In genomic region chr7:103113164-103113563, GRCh38 we compare ENCODE assay signal across 13 cellular contexts. TPM values are rescaled to one million over a fixed set of nuclear protein-coding genes. Genes with fewer than 3 reads are reported as not detected.
DNase-seq lines count a peak whose midpoint lies in the region; ATAC-seq, FAIRE-seq and TF ChIP-seq lines count a peak whose summit lies in the region.
"Had no signal": no experiment of that assay in that cellular context is flagged by ENCODE, and none has a peak within 500 bp of the region (broad histone marks: within the 10 kb centered on the region; RNA-seq: fewer than 3 reads in every experiment).

No MANE protein-coding gene starts in this region.

- H3K9me3 ChIP-seq in AG04450 (ENCODE audit: control insufficient read depth, insufficient read depth, low read length) (no peaks in the 10 kb centered on the region), HUES48 (ENCODE audit: control insufficient read depth, insufficient read depth, low read length) (no peaks in the 10 kb centered on the region), K562 (replicated peaks; ENCODE audit: control insufficient read depth, insufficient read depth, low read depth, low read length) (no peaks in the 10 kb centered on the region)
- H3K9me3 ChIP-seq in CD8-positive, alpha-beta T cell (ENCODE audit: low read length): no peaks in the 10 kb centered on the region
- H3K9me3 ChIP-seq: vagina had no signal

- CTCF ChIA-PET in AG04450 (lab: Charles Lee): no interaction called here
- CTCF ChIA-PET in K562 (lab: Yijun Ruan, JAX; ENCODE audit: low intra/inter-chr PET ratio): no interaction called here
- CTCF ChIA-PET in CD8-positive, alpha-beta T cell (lab: Charles Lee): interaction anchor here (0.7 kb wide), 1 partner anchor 119 kb away, joined by 5 read pairs; no protein-coding TSS in a partner anchor
- CTCF ChIA-PET in activated CD4-positive, alpha-beta memory T cell treated with anti-CD3 and anti-CD28 coated beads for 36 hours (lab: Charles Lee): no interaction called here

- no peaks in the 10 kb centered on the region for H4K20me1 ChIP-seq in K562 (replicated peaks; ENCODE audit: control insufficient read depth, insufficient read depth, low read length)

- FAIRE-seq in K562 (lab: Jason Lieb, UNC): no peak

- H3K4me1 ChIP-seq in HUES48 (ENCODE audit: control insufficient read depth, insufficient read depth, low read length): no peaks in the 10 kb centered on the region; the same call in 1 of the 2 replicates
- H3K4me1 ChIP-seq in K562 (replicated peaks in 1 of 2; ENCODE audit: control insufficient read depth in 2 of 2, insufficient read depth in 2 of 2, low read length in 2 of 2): no peaks in the 10 kb centered on the region
- no peaks in the 10 kb centered on the region for H3K4me1 ChIP-seq in CD8-positive, alpha-beta T cell (ENCODE audit: insufficient read depth, low read length)
- H3K4me1 ChIP-seq: vagina had no signal

- H3K9me3 Mint-ChIP-seq in CD8-positive, alpha-beta T cell: peaks cover 14% of the 10 kb centered on the region
- H3K9me3 Mint-ChIP-seq in activated CD4-positive, alpha-beta memory T cell treated with anti-CD3 and anti-CD28 coated beads for 36 hours: peaks cover 22% of the 10 kb centered on the region

- no peaks in the 10 kb centered on the region for H3K9me1 ChIP-seq in K562 (ENCODE audit: control insufficient read depth, insufficient read depth, low read length)

- peaks cover 10% of the 10 kb centered on the region for H3K4me1 Mint-ChIP-seq in CD8-positive, alpha-beta T cell (ENCODE audit: low read depth)
- peaks cover 7% of the 10 kb centered on the region for H3K4me1 Mint-ChIP-seq in activated CD4-positive, alpha-beta memory T cell treated with anti-CD3 and anti-CD28 coated beads for 36 hours (ENCODE audit: low read depth)

- no peak for TF ChIP-seq POLR2A in K562 (conservative IDR thresholded peaks at IDR 0.05)

- ATAC-seq in K562: no peak
- no peak for ATAC-seq in CD8-positive, alpha-beta T cell
- ATAC-seq: left colon had no signal

- no peaks in the 10 kb centered on the region for H3K79me2 ChIP-seq in K562 (ENCODE audit: control insufficient read depth, insufficient read depth, low read length)

- no peak for TF ChIP-seq EP300 in K562 (IDR thresholded peaks at IDR 0.05; ENCODE audit: low read length)

- peaks cover 71% of the 10 kb centered on the region for H3K36me3 Mint-ChIP-seq in CD8-positive, alpha-beta T cell
- peaks cover 50% of the 10 kb centered on the region for H3K36me3 Mint-ChIP-seq in activated CD4-positive, alpha-beta memory T cell treated with anti-CD3 and anti-CD28 coated beads for 36 hours

- POLR2A ChIA-PET in AG04450 (lab: Yijun Ruan, JAX): no interaction called here
- POLR2A ChIA-PET in K562 (lab: Yijun Ruan, JAX): no interaction called here
- POLR2A ChIA-PET in CD8-positive, alpha-beta T cell (lab: Charles Lee): no interaction called here
- POLR2A ChIA-PET in activated CD4-positive, alpha-beta memory T cell treated with anti-CD3 and anti-CD28 coated beads for 36 hours (lab: Charles Lee): no interaction called here

- no TSS peak for BruUV-seq in K562 (replicated peaks; lab: Mats Ljungman, UMichigan)

- no peak overlapping the region for H3K27ac Mint-ChIP-seq in CD8-positive, alpha-beta T cell
- H3K27ac Mint-ChIP-seq in activated CD4-positive, alpha-beta memory T cell treated with anti-CD3 and anti-CD28 coated beads for 36 hours: no peak overlapping the region

- WGBS in K562 (ENCODE audit: insufficient coverage, low coverage, missing lambda C conversion rate): 87% methylated on average over 2 of the region's 2 CpGs

- H3K27me3 ChIP-seq in AG04450 (ENCODE audit: control insufficient read depth, insufficient read depth, low read length) (no peaks in the 10 kb centered on the region), HUES48 (ENCODE audit: control insufficient read depth, insufficient read depth, low read length) (no peaks in the 10 kb centered on the region), K562 (ENCODE audit: control insufficient read depth in 2 of 2, insufficient read depth in 2 of 2, low read length in 2 of 2) (no peaks in the 10 kb centered on the region)
- H3K27me3 ChIP-seq in CD8-positive, alpha-beta T cell (ENCODE audit: insufficient read depth, low read length): no peaks in the 10 kb centered on the region
- H3K27me3 ChIP-seq: vagina had no signal

- no peaks in the 10 kb centered on the region for H3K27me3 Mint-ChIP-seq in CD8-positive, alpha-beta T cell (ENCODE audit: low read depth)
- H3K27me3 Mint-ChIP-seq in activated CD4-positive, alpha-beta memory T cell treated with anti-CD3 and anti-CD28 coated beads for 36 hours: no peaks in the 10 kb centered on the region

- H3K9ac ChIP-seq in HUES48 (ENCODE audit: low read depth, low read length): no peak overlapping the region
- no peak overlapping the region for H3K9ac ChIP-seq in K562 (ENCODE audit: insufficient read depth in 1 of 2, low read depth in 2 of 2, low read length in 2 of 2)

- DNase-seq in AG04450 (ENCODE audit: low read depth, low spot score): peak; percentile 59
- DNase-seq in K562 (ENCODE audit: extremely low read depth in 1 of 4, low spot score in 3 of 4): no peak
- peak; percentile 70 for DNase-seq in islet precursor cell
- DNase-seq in activated naive CD4-positive, alpha-beta T cell treated with anti-CD3 and anti-CD28 coated beads, Interleukin-2, amount 50 U/mL, for 16 hours: no peak
- no peak for DNase-seq in CD8-positive, alpha-beta T cell
- no peak for DNase-seq in cardiac septum (ENCODE audit: low spot score)
- no peak for DNase-seq in activated CD4-positive, alpha-beta memory T cell treated with anti-CD3 and anti-CD28 coated beads for 36 hours
- DNase-seq: C1 segment of cervical spinal cord, KG1, left colon, NCI-H774 had no signal

- H3K36me3 ChIP-seq in HUES48 (ENCODE audit: control insufficient read depth, insufficient read depth, low read length) (0 out of 2 replicates have a peak, but pooled peaks cover 7% of the 10 kb centered on the region), K562 (ENCODE audit: control insufficient read depth, insufficient read depth, low read length) (peaks cover 20% of the 10 kb centered on the region)
- H3K36me3 ChIP-seq in CD8-positive, alpha-beta T cell (ENCODE audit: insufficient read depth, low read length): no peaks in the 10 kb centered on the region
- H3K36me3 ChIP-seq: vagina had no signal

- H3K4me3 Mint-ChIP-seq in CD8-positive, alpha-beta T cell: no peak overlapping the region
- H3K4me3 Mint-ChIP-seq in activated CD4-positive, alpha-beta memory T cell treated with anti-CD3 and anti-CD28 coated beads for 36 hours: no peak overlapping the region

- no peak overlapping the region for H2AFZ ChIP-seq in K562 (ENCODE audit: low read depth, low read length)

- TF ChIP-seq CTCF in AG04450 (IDR thresholded peaks at IDR 0.05; ENCODE audit: low read depth, low read length): no peak
- TF ChIP-seq CTCF in K562 (IDR thresholded peaks at IDR 0.05 in 2 of 3, conservative IDR thresholded peaks at IDR 0.05 in 1 of 3; ENCODE audit: insufficient read depth in 2 of 3, low read depth in 1 of 3, low read length in 3 of 3): no peak
- TF ChIP-seq CTCF in CD8-positive, alpha-beta T cell (IDR thresholded peaks at IDR 0.05): no peak

- in situ Hi-C loops in K562 (cut with MboI): no loop called here

- intact Hi-C loops in K562 (cut with micrococcal nuclease): no loop called here
- intact Hi-C loops in CD8-positive, alpha-beta T cell (cut with DNase I, micrococcal nuclease): no loop called here
- intact Hi-C loops in cardiac septum (cut with DNase I): no loop called here
- intact Hi-C loops in activated CD4-positive, alpha-beta memory T cell treated with anti-CD3 and anti-CD28 coated beads for 36 hours (cut with micrococcal nuclease): no loop called here

- TF ChIP-seq RAD21 in K562 (CRISPR knock-in tag; conservative IDR thresholded peaks at IDR 0.05 in 1 of 2, IDR thresholded peaks at IDR 0.05 in 1 of 2): no peak

- H3K4me3 ChIP-seq in AG04450 (ENCODE audit: low read depth, low read length) (no peak overlapping the region), HUES48 (ENCODE audit: low read depth, low read length) (no peak overlapping the region), K562 (no peak overlapping the region)
- H3K4me3 ChIP-seq in CD8-positive, alpha-beta T cell (ENCODE audit: low read depth, low read length): no peak overlapping the region
- H3K4me3 ChIP-seq: vagina had no signal

- H3K27ac ChIP-seq in AG04450 (ENCODE audit: low read depth, low read length) (no peak overlapping the region), HUES48 (ENCODE audit: low read depth, low read length) (peak overlapping the region; percentile 57), K562 (ENCODE audit: extremely low read depth, low read depth, low read length) (no peak overlapping the region)
- H3K27ac ChIP-seq in CD8-positive, alpha-beta T cell (ENCODE audit: low read depth, low read length): no peak overlapping the region
- H3K27ac ChIP-seq: vagina had no signal

- no peak overlapping the region for H3K4me2 ChIP-seq in K562 (ENCODE audit: insufficient read depth, low read length)

RNA-seq across cellular contexts. Expression of gene NAPEPLD, which starts 35.7 kb away (rescaled TPM):
- 7.4 and 8.9 TPM in 2 replicates for polyA plus RNA-seq in AG04450 (2011; rRNA removed)
- 5.0 and 9.0 TPM in 2 replicates for polyA minus RNA-seq in AG04450 (2011; rRNA and poly(A)+ RNA removed)
- 24.9 and 78.6 TPM in 2 replicates for total RNA-seq in K562 (2011; cell fraction: chromatin; rRNA removed; ENCODE audit: low replicate concordance)
- 16.2 and 17.8 TPM in 2 replicates for total RNA-seq in K562 (2011; cell fraction: nucleolus; rRNA removed)
- total RNA-seq in K562 (2011; cell fraction: nucleoplasm; rRNA removed): 32.8 and 53.8 TPM in 2 replicates
- total RNA-seq in K562 (2014; rRNA removed): 3.2 and 3.7 TPM in 2 replicates
- 7.5 and 8.5 TPM in 2 replicates for total RNA-seq in K562 (2014; rRNA removed; fragmentation: Illumina TruSeq; extraction: Trizol)
- total RNA-seq in K562 (2015; rRNA removed; fragmentation: Illumina TruSeq; extraction: Trizol): 6.4 and 7.6 TPM in 2 replicates
- total RNA-seq in K562 (2021): 7.7 and 8.4 TPM in 2 replicates
- polyA plus RNA-seq in K562 (2011; rRNA removed): 9.9 and 11.0 TPM in 2 replicates
- 2.3 and 4.9 TPM in 2 replicates for polyA plus RNA-seq in K562 (2011; cell fraction: cytosol; rRNA removed)
- 22.0 and 24.8 TPM in 2 replicates for polyA plus RNA-seq in K562 (2011; cell fraction: nucleus; rRNA removed)
- polyA plus RNA-seq in K562 (2012): 5.8 and 7.7 TPM in 2 replicates
- polyA plus RNA-seq in K562 (2014; fragmentation: Illumina TruSeq; extraction: Trizol): 5.9 and 7.1 TPM in 2 replicates
- polyA plus RNA-seq in K562 (2014; fragmentation: Nextera tagmentation; extraction: Ambion mirVana): 1 to 10 TPM; 5.7 to 7.7 TPM
- polyA plus RNA-seq in K562 (2014; rRNA removed): 5.6 and 6.9 TPM in 2 replicates
- polyA minus RNA-seq in K562 (2011; rRNA and poly(A)+ RNA removed): 12.4 and 15.3 TPM in 2 replicates
- polyA minus RNA-seq in K562 (2011; cell fraction: cytosol; rRNA and poly(A)+ RNA removed): 2.4 and 5.5 TPM in 2 replicates
- 12.9 and 16.0 TPM in 2 replicates for polyA minus RNA-seq in K562 (2011; cell fraction: nucleus; rRNA and poly(A)+ RNA removed)
- 1 to 10 TPM in 1 of 2 experiments, under 1 TPM in 1; 0.81 to 2.8 TPM for total RNA-seq in CD8-positive, alpha-beta T cell
- total RNA-seq in cardiac septum: 8.4 TPM
- 1 to 10 TPM; 8.4 to 9.3 TPM for total RNA-seq in activated CD4-positive, alpha-beta memory T cell treated with anti-CD3 and anti-CD28 coated beads for 36 hours

RNA-seq across cellular contexts. Expression of gene ARMC10, which starts 38.2 kb away (rescaled TPM):
- 39.1 and 54.9 TPM in 2 replicates for polyA plus RNA-seq in AG04450 (2011; rRNA removed)
- 12.8 and 25.8 TPM in 2 replicates for polyA minus RNA-seq in AG04450 (2011; rRNA and poly(A)+ RNA removed)
- total RNA-seq in K562 (2011; cell fraction: chromatin; rRNA removed; ENCODE audit: low replicate concordance): 28.8 and 48.0 TPM in 2 replicates
- total RNA-seq in K562 (2011; cell fraction: nucleolus; rRNA removed): 30.0 and 34.1 TPM in 2 replicates
- total RNA-seq in K562 (2011; cell fraction: nucleoplasm; rRNA removed): 49.3 and 76.5 TPM in 2 replicates
- total RNA-seq in K562 (2014; rRNA removed): 75.5 and 81.1 TPM in 2 replicates
- 89.9 and 95.4 TPM in 2 replicates for total RNA-seq in K562 (2014; rRNA removed; fragmentation: Illumina TruSeq; extraction: Trizol)
- total RNA-seq in K562 (2015; rRNA removed; fragmentation: Illumina TruSeq; extraction: Trizol): 69.6 and 72.6 TPM in 2 replicates
- total RNA-seq in K562 (2021): 72.6 and 76.1 TPM in 2 replicates
- 71.0 and 113 TPM in 2 replicates for polyA plus RNA-seq in K562 (2011; rRNA removed)
- 33.0 and 39.6 TPM in 2 replicates for polyA plus RNA-seq in K562 (2011; cell fraction: cytosol; rRNA removed)
- polyA plus RNA-seq in K562 (2011; cell fraction: nucleus; rRNA removed): 17.0 and 25.6 TPM in 2 replicates
- polyA plus RNA-seq in K562 (2012): 56.1 and 61.4 TPM in 2 replicates
- 57.3 and 65.0 TPM in 2 replicates for polyA plus RNA-seq in K562 (2014; fragmentation: Illumina TruSeq; extraction: Trizol)
- polyA plus RNA-seq in K562 (2014; fragmentation: Nextera tagmentation; extraction: Ambion mirVana): 10 to 100 TPM; 17.0 to 22.7 TPM
- polyA plus RNA-seq in K562 (2014; rRNA removed): 54.3 and 61.1 TPM in 2 replicates
- 85.3 and 101 TPM in 2 replicates for polyA minus RNA-seq in K562 (2011; rRNA and poly(A)+ RNA removed)
- polyA minus RNA-seq in K562 (2011; cell fraction: cytosol; rRNA and poly(A)+ RNA removed): 29.8 and 46.7 TPM in 2 replicates
- 14.5 and 15.4 TPM in 2 replicates for polyA minus RNA-seq in K562 (2011; cell fraction: nucleus; rRNA and poly(A)+ RNA removed)
- 1 to 10 TPM; 6.3 to 6.6 TPM for total RNA-seq in CD8-positive, alpha-beta T cell
- total RNA-seq in cardiac septum: 27.9 TPM
- 10 to 100 TPM; 49.7 to 53.3 TPM for total RNA-seq in activated CD4-positive, alpha-beta memory T cell treated with anti-CD3 and anti-CD28 coated beads for 36 hours

RNA-seq across cellular contexts. Expression of gene FBXL13, which starts 38.6 kb away (rescaled TPM):
- 0.79 and 0.95 TPM in 2 replicates for polyA plus RNA-seq in AG04450 (2011; rRNA removed)
- 1.1 and 1.6 TPM in 2 replicates for polyA minus RNA-seq in AG04450 (2011; rRNA and poly(A)+ RNA removed)
- total RNA-seq in K562 (2011; cell fraction: chromatin; rRNA removed; ENCODE audit: low replicate concordance): 173 and 352 TPM in 2 replicates
- total RNA-seq in K562 (2011; cell fraction: nucleolus; rRNA removed): 92.4 and 117 TPM in 2 replicates
- 138 and 171 TPM in 2 replicates for total RNA-seq in K562 (2011; cell fraction: nucleoplasm; rRNA removed)
- total RNA-seq in K562 (2014; rRNA removed): 16.3 and 17.5 TPM in 2 replicates
- 30.5 and 38.3 TPM in 2 replicates for total RNA-seq in K562 (2014; rRNA removed; fragmentation: Illumina TruSeq; extraction: Trizol)
- 21.2 and 23.7 TPM in 2 replicates for total RNA-seq in K562 (2015; rRNA removed; fragmentation: Illumina TruSeq; extraction: Trizol)
- total RNA-seq in K562 (2021): 27.0 and 27.4 TPM in 2 replicates
- 45.6 and 55.0 TPM in 2 replicates for polyA plus RNA-seq in K562 (2011; rRNA removed)
- polyA plus RNA-seq in K562 (2011; cell fraction: cytosol; rRNA removed): 19.5 and 28.3 TPM in 2 replicates
- polyA plus RNA-seq in K562 (2011; cell fraction: nucleus; rRNA removed): 45.8 and 53.1 TPM in 2 replicates
- polyA plus RNA-seq in K562 (2012): 33.4 and 68.8 TPM in 2 replicates
- 22.4 and 24.1 TPM in 2 replicates for polyA plus RNA-seq in K562 (2014; fragmentation: Illumina TruSeq; extraction: Trizol)
- 10 to 100 TPM; 25.4 to 26.6 TPM for polyA plus RNA-seq in K562 (2014; fragmentation: Nextera tagmentation; extraction: Ambion mirVana)
- 19.7 and 20.4 TPM in 2 replicates for polyA plus RNA-seq in K562 (2014; rRNA removed)
- polyA minus RNA-seq in K562 (2011; rRNA and poly(A)+ RNA removed): 104 and 108 TPM in 2 replicates
- polyA minus RNA-seq in K562 (2011; cell fraction: cytosol; rRNA and poly(A)+ RNA removed): 23.8 and 28.0 TPM in 2 replicates
- polyA minus RNA-seq in K562 (2011; cell fraction: nucleus; rRNA and poly(A)+ RNA removed): 101 and 137 TPM in 2 replicates
- 1 to 10 TPM; 1.5 to 2.4 TPM for total RNA-seq in CD8-positive, alpha-beta T cell
- total RNA-seq in cardiac septum: 0.32 TPM
- total RNA-seq in activated CD4-positive, alpha-beta memory T cell treated with anti-CD3 and anti-CD28 coated beads for 36 hours: under 1 TPM; 0.45 to 0.63 TPM

Comparison
In these comparisons a context has a peak if more than half of its experiments do, and no peak if none do; other contexts are left out.
1. DNase-seq: peak in AG04450 (single experiment) and islet precursor cell (single experiment); none in K562 (0 of 4), activated naive CD4-positive, alpha-beta T cell treated with anti-CD3 and anti-CD28 coated beads, Interleukin-2, amount 50 U/mL, for 16 hours (single experiment), CD8-positive, alpha-beta T cell (0 of 7), cardiac septum (single experiment) and activated CD4-positive, alpha-beta memory T cell treated with anti-CD3 and anti-CD28 coated beads for 36 hours (single experiment).
2. RNA of gene FBXL13, which starts 38.6 kb away (total RNA-seq): 16.3 to 352 TPM in K562; 1.5 to 2.4 TPM in CD8-positive, alpha-beta T cell, 0.45 to 0.63 TPM in activated CD4-positive, alpha-beta memory T cell treated with anti-CD3 and anti-CD28 coated beads for 36 hours and 0.32 TPM in cardiac septum (single experiment); every median in the first group is over 4 times any median in the second.